Comparison of ENCODE assay signal across 19 cellular contexts in the genomic region with DNA sequence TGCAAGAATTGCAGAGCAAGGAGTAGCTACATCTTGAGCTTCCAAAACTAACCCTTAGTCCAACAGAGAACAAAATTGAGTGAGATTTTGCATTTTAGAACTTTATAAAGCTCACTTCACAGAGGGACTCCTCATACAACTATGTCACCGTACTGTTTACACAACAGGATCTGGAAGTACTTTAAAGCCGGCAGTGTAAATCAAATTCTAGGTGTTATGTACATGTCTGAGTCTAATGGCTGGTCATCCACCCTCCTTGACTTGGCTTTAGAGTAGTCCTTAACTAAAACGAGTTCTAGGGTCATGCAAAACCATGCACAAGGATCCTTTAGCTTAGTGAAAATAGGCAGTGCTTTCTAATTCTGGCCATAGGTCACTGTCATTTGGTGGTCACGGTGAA. TPM values are rescaled to one million over a fixed set of nuclear protein-coding genes. Genes with fewer than 3 reads are reported as not detected.
DNase-seq lines count a peak whose midpoint lies in the region; ATAC-seq and TF ChIP-seq lines count a peak whose summit lies in the region.
"Had no signal": no experiment of that assay in that cellular context is flagged by ENCODE, and none has a peak within 500 bp of the region (broad histone marks: within the 10 kb centered on the region; RNA-seq: fewer than 3 reads in every experiment).

No MANE protein-coding gene starts in this region.

- H3K36me3 ChIP-seq in HCT116 (ENCODE audit: control insufficient read depth in 1 of 2, insufficient read depth in 2 of 2, low read length in 2 of 2) (0 out of 4 replicates have a peak, but pooled peaks cover 0 to 3% of the 10 kb centered on the region in 2 experiments), colonic mucosa (no peaks in the 10 kb centered on the region)
- H3K36me3 ChIP-seq: neutrophil, suprapubic skin had no signal

- H3K9me3 Mint-ChIP-seq in osteocyte (ENCODE audit: unreplicated experiment): no peaks in the 10 kb centered on the region
- H3K9me3 Mint-ChIP-seq: immature natural killer cell; T-helper 2 cell treated with Interferon-gamma antibody and Interleukin-4, amounts not matched to agents 5 μg/mL and 100 μg/mL, for 36 hours had no signal

- no peak overlapping the region for H2AFZ ChIP-seq in HCT116 (ENCODE audit: low read depth, low read length, poor library complexity, severe bottlenecking)

- peaks cover 72% of the 10 kb centered on the region for H3K4me1 Mint-ChIP-seq in osteocyte (ENCODE audit: unreplicated experiment)
- H3K4me1 Mint-ChIP-seq: immature natural killer cell had no signal

- peak overlapping the region; percentile 53 for H3K9ac ChIP-seq in HCT116 (ENCODE audit: low read length)
- peak overlapping the region in 1 of 2 donors; percentile 21 for H3K9ac ChIP-seq in colonic mucosa (ENCODE audit: low read depth in 2 of 2, low read length in 2 of 2)

- no peaks in the 10 kb centered on the region for H3K79me2 ChIP-seq in HCT116 (ENCODE audit: insufficient read depth, low read length)

- H3K4me1 ChIP-seq in HCT116 (ENCODE audit: control insufficient read depth in 1 of 2, insufficient read depth in 2 of 2, low read length in 2 of 2) (peaks cover 70 to 89% of the 10 kb centered on the region in 2 experiments), colonic mucosa (peaks cover 5% of the 10 kb centered on the region)

- POLR2A ChIA-PET in HCT116 (lab: Charles Lee): interaction anchor here (0.6 to 1.7 kb wide), 4 partner anchors 10 to 366 kb away, joined by 3 to 9 read pairs (median 4); no protein-coding TSS in a partner anchor

- no peak for TF ChIP-seq CTCF in 22Rv1 (IDR thresholded peaks at IDR 0.05)
- TF ChIP-seq CTCF in HCT116 (IDR thresholded peaks at IDR 0.05 in 2 of 3, conservative IDR thresholded peaks at IDR 0.05 in 1 of 3; ENCODE audit: borderline replicate concordance in 1 of 3, insufficient read depth in 1 of 3, low read depth in 2 of 3, low read length in 2 of 3): no peak
- TF ChIP-seq CTCF in colonic mucosa (IDR thresholded peaks at IDR 0.05): no peak
- TF ChIP-seq CTCF in osteocyte (IDR thresholded peaks at IDR 0.05): no peak

- H3K4me2 ChIP-seq in HCT116 (ENCODE audit: low read length): peak overlapping the region; percentile 56

- DNase-seq in HCT116 (ENCODE audit: low read depth, low spot score) (no peak), colonic mucosa (no peak), osteocyte (ENCODE audit: extremely low spot score, unreplicated experiment) (no peak), mesenteric fat pad (ENCODE audit: low spot score) (no peak), activated gamma-delta T cell (lab: John Stamatoyannopoulos, UW) (no peak)
- DNase-seq: activated gamma-delta T cell treated with Interleukin-2 at 50 U/mL for 16 hours; AML-193; anterior cingulate cortex; immature natural killer cell; mammary epithelial cell; stimulated activated CD4-positive, alpha-beta T cell treated with anti-CD3 and anti-CD28 coated beads, Interleukin-4, amount 100 ng/mL, for 1 hour; stimulated activated CD8-positive, alpha-beta memory T cell treated with anti-CD3 and anti-CD28 coated beads, Interleukin-4, amount 100 ng/mL, for 48 hours had no signal

- H3K4me3 ChIP-seq in HCT116 (replicated peaks in 1 of 2; ENCODE audit: low read depth in 1 of 2, low read length in 2 of 2): 0 out of 4 replicates have a peak overlapping the region, but pooled peaks of 1 of the 2 experiments have one; percentile 21
- H3K4me3 ChIP-seq in colonic mucosa: no peak overlapping the region
- H3K4me3 ChIP-seq: suprapubic skin had no signal

- no peaks in the 10 kb centered on the region for H3K9me2 ChIP-seq in HCT116 (ENCODE audit: insufficient read depth)

- H3K27ac ChIP-seq in 22Rv1: peak overlapping the region; percentile 46; the same call in 1 of the 2 replicates
- peak overlapping the region; percentile 100 for H3K27ac ChIP-seq in HCT116 (ENCODE audit: low read depth, low read length)
- H3K27ac ChIP-seq in colonic mucosa: peak overlapping the region; percentile 8
- H3K27ac ChIP-seq: neutrophil had no signal

- H3K9me3 ChIP-seq in HCT116 (ENCODE audit: control insufficient read depth in 1 of 2, insufficient read depth in 1 of 2, low read depth in 1 of 2, low read length in 2 of 2) (no peaks in the 10 kb centered on the region), colonic mucosa (no peaks in the 10 kb centered on the region)
- H3K9me3 ChIP-seq: neutrophil, suprapubic skin had no signal

- no peak for TF ChIP-seq POLR2A in HCT116 (IDR thresholded peaks at IDR 0.05; ENCODE audit: borderline replicate concordance, extremely low read depth, insufficient read depth, insufficient read length)

- ATAC-seq in HCT116: peak; percentile 13
- no peak for ATAC-seq in HG02798 (IDR thresholded peaks at IDR 0.05; ENCODE audit: poor library complexity, unreplicated experiment)
- no peak for ATAC-seq in GM18867 (IDR thresholded peaks at IDR 0.05; ENCODE audit: unreplicated experiment)

- H3K27ac Mint-ChIP-seq in osteocyte (ENCODE audit: unreplicated experiment): peak overlapping the region; percentile 91
- H3K27ac Mint-ChIP-seq: immature natural killer cell; T-helper 2 cell treated with Interferon-gamma antibody and Interleukin-4, amounts not matched to agents 5 μg/mL and 100 μg/mL, for 36 hours had no signal

- TF ChIP-seq RAD21 in HCT116 (IDR thresholded peaks at IDR 0.05; ENCODE audit: low read depth): no peak

- no TSS peak for BruUV-seq in HCT116 (replicated peaks; lab: Mats Ljungman, UMichigan)

- H4K20me1 ChIP-seq in HCT116 (ENCODE audit: insufficient read depth): no peaks in the 10 kb centered on the region

- H3K36me3 Mint-ChIP-seq in osteocyte (ENCODE audit: unreplicated experiment): no peaks in the 10 kb centered on the region
- H3K36me3 Mint-ChIP-seq: immature natural killer cell had no signal

- H3K27me3 Mint-ChIP-seq in osteocyte (ENCODE audit: unreplicated experiment): no peaks in the 10 kb centered on the region

- H3K27me3 ChIP-seq in HCT116 (ENCODE audit: insufficient read depth, low read length) (no peaks in the 10 kb centered on the region), colonic mucosa (no peaks in the 10 kb centered on the region)
- H3K27me3 ChIP-seq: suprapubic skin had no signal

- intact Hi-C loops in HCT116 (cut with micrococcal nuclease): no loop called here
- intact Hi-C loops in colonic mucosa (cut with DNase I): no loop called here

- no peak overlapping the region for H3K4me3 Mint-ChIP-seq in osteocyte (ENCODE audit: unreplicated experiment)
- H3K4me3 Mint-ChIP-seq: immature natural killer cell; T-helper 2 cell treated with Interferon-gamma antibody and Interleukin-4, amounts not matched to agents 5 μg/mL and 100 μg/mL, for 36 hours had no signal

- CTCF ChIA-PET in HCT116 (lab: Charles Lee): interaction anchor here (1.0 kb wide), 1 partner anchor 18 kb away, joined by 4 read pairs; no protein-coding TSS in a partner anchor

- RAD21 ChIA-PET in HCT116 (lab: Charles Lee; ENCODE audit: low non-redundant PET in 1 of 2, low total read pairs in 2 of 2, uncharacterized antibody in 2 of 2, unreplicated experiment in 2 of 2): no interaction called here

TF ChIP-seq in HCT116, 20 proteins besides CTCF, POLR2A, EP300 and RAD21:
- no peak; the same call in 1 of the 2 replicates for TF ChIP-seq CEBPB (IDR thresholded peaks at IDR 0.05; ENCODE audit: low read depth)
- TF ChIP-seq ZFX (IDR thresholded peaks at IDR 0.05): no peak
- no peak for TF ChIP-seq ELF1 (IDR thresholded peaks at IDR 0.05; ENCODE audit: borderline replicate concordance, low read depth)
- TF ChIP-seq MAX (IDR thresholded peaks at IDR 0.05): no peak
- TF ChIP-seq, protein P1, sequence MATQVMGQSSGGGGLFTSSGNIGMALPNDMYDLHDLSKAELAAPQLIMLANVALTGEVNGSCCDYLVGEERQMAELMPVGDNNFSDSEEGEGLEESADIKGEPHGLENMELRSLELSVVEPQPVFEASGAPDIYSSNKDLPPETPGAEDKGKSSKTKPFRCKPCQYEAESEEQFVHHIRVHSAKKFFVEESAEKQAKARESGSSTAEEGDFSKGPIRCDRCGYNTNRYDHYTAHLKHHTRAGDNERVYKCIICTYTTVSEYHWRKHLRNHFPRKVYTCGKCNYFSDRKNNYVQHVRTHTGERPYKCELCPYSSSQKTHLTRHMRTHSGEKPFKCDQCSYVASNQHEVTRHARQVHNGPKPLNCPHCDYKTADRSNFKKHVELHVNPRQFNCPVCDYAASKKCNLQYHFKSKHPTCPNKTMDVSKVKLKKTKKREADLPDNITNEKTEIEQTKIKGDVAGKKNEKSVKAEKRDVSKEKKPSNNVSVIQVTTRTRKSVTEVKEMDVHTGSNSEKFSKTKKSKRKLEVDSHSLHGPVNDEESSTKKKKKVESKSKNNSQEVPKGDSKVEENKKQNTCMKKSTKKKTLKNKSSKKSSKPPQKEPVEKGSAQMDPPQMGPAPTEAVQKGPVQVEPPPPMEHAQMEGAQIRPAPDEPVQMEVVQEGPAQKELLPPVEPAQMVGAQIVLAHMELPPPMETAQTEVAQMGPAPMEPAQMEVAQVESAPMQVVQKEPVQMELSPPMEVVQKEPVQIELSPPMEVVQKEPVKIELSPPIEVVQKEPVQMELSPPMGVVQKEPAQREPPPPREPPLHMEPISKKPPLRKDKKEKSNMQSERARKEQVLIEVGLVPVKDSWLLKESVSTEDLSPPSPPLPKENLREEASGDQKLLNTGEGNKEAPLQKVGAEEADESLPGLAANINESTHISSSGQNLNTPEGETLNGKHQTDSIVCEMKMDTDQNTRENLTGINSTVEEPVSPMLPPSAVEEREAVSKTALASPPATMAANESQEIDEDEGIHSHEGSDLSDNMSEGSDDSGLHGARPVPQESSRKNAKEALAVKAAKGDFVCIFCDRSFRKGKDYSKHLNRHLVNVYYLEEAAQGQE (IDR thresholded peaks at IDR 0.05; ENCODE audit: low read depth): no peak
- TF ChIP-seq JUND (IDR thresholded peaks at IDR 0.05): no peak
- no peak for TF ChIP-seq POLR2AphosphoS5 (IDR thresholded peaks at IDR 0.05; ENCODE audit: low read depth, low read length)
- no peak for TF ChIP-seq EZH2phosphoT487 (IDR thresholded peaks at IDR 0.05; ENCODE audit: borderline replicate concordance)
- no peak for TF ChIP-seq ATF3 (IDR thresholded peaks at IDR 0.05)
- no peak for TF ChIP-seq SRF (IDR thresholded peaks at IDR 0.05; ENCODE audit: low read depth)
- no peak for TF ChIP-seq EZH2 (IDR thresholded peaks at IDR 0.05)
- TF ChIP-seq SIN3A (IDR thresholded peaks at IDR 0.05; ENCODE audit: low read depth): no peak
- TF ChIP-seq YY1 (IDR thresholded peaks at IDR 0.05; ENCODE audit: extremely low read depth, insufficient replicate concordance, low read depth, low read length): no peak

RNA-seq across cellular contexts. Expression of gene IRAG1, which starts 23.5 kb away (rescaled TPM):
- 3.7 TPM for total RNA-seq in HCT116 (2021; ENCODE audit: unreplicated experiment)
- 2.0 and 2.3 TPM in 2 replicates for polyA plus RNA-seq in HCT116 (2012)
- 10 to 100 TPM in 1 of 2 donors, 1 to 10 TPM in 1; 3.5 to 18.7 TPM for total RNA-seq in colonic mucosa
- 22.2 and 24.0 TPM in 2 replicates for total RNA-seq in osteocyte
- 24.8 TPM for total RNA-seq in mesenteric fat pad
- total RNA-seq: MCF 10A had no signal

Comparison
In these comparisons a context has a peak if more than half of its experiments do, and no peak if none do; other contexts are left out.
1. H3K27ac ChIP-seq: peak in every context shown above with its lines; median percentile 100 in HCT116; 46 in 22Rv1; 8 in colonic mucosa.